Comparison of ENCODE assay signal across 21 cellular contexts in genomic region chr4:153974452-153974851, GRCh38.
DNase-seq lines count a peak whose midpoint lies in the region; ATAC-seq, FAIRE-seq and TF ChIP-seq lines count a peak whose summit lies in the region.
"Had no signal": no experiment of that assay in that cellular context is flagged by ENCODE, and none has a peak within 500 bp of the region (broad histone marks: within the 10 kb centered on the region; RNA-seq: fewer than 3 reads in every experiment).

No MANE protein-coding gene starts in this region.

- peaks cover 0 to 12% (median 3%) of the 10 kb centered on the region in 4 donors for H3K4me1 ChIP-seq in liver (ENCODE audit: control insufficient read depth in 4 of 4, insufficient read depth in 4 of 4, low read length in 3 of 4)
- H3K4me1 ChIP-seq in HepG2 (ENCODE audit: insufficient read depth, low read length): no peaks in the 10 kb centered on the region
- H3K4me1 ChIP-seq in HEK293 (ENCODE audit: control insufficient read depth, insufficient read depth, low read length): no peaks in the 10 kb centered on the region
- no peaks in the 10 kb centered on the region for H3K4me1 ChIP-seq in esophagus squamous epithelium
- H3K4me1 ChIP-seq in Peyer's patch: no peaks in the 10 kb centered on the region
- H3K4me1 ChIP-seq: BE2C, Caco-2 had no signal

- H3K36me3 ChIP-seq in liver (ENCODE audit: control insufficient read depth in 4 of 4, insufficient read depth in 3 of 4, low read depth in 1 of 4, low read length in 3 of 4) (no peaks in the 10 kb centered on the region), HepG2 (replicated peaks in 1 of 2; ENCODE audit: control insufficient read depth in 1 of 2, insufficient read depth in 2 of 2, low read length in 2 of 2) (no peaks in the 10 kb centered on the region), HEK293 (ENCODE audit: control insufficient read depth in 2 of 2, insufficient read depth in 1 of 2, low read length in 2 of 2) (no peaks in the 10 kb centered on the region), esophagus squamous epithelium (no peaks in the 10 kb centered on the region), Peyer's patch (no peaks in the 10 kb centered on the region)
- H3K36me3 ChIP-seq: BE2C had no signal

- H3K4me3 ChIP-seq in liver (ENCODE audit: low read depth in 1 of 3, low read length in 3 of 3): peak overlapping the region in 2 of 3 donors; percentile 23 to 64
- no peak overlapping the region for H3K4me3 ChIP-seq in HepG2 (replicated peaks in 1 of 3; ENCODE audit: insufficient read depth in 1 of 3, low read depth in 2 of 3, low read length in 3 of 3)
- H3K4me3 ChIP-seq in HEK293 (ENCODE audit: low read depth, low read length): no peak overlapping the region
- no peak overlapping the region for H3K4me3 ChIP-seq in esophagus squamous epithelium
- no peak overlapping the region for H3K4me3 ChIP-seq in Peyer's patch
- H3K4me3 ChIP-seq: BLaER1 treated with 17β-estradiol and CSF1 and Interleukin-3, amounts not matched to agents 10 nM and 100 nM had no signal

- DNase-seq in HepG2 (ENCODE audit: low spot score): no peak
- no peak for DNase-seq in left lobe of liver (ENCODE audit: low spot score)
- no peak for DNase-seq in NCI-H1436 treated with DMSO at 0.1 percent for 48 hours (lab: John Stamatoyannopoulos, UW)
- DNase-seq in esophagus squamous epithelium (lab: John Stamatoyannopoulos, UW): no peak
- no peak for DNase-seq in Peyer's patch
- DNase-seq: ACHN; BE2C; Caco-2; Calu3; CD4-positive, alpha-beta T cell; CD8-positive, alpha-beta T cell; DMS79 treated with DMSO at 0.1 percent for 48 hours; GF-D8 had no signal

- no peak overlapping the region for H3K9ac ChIP-seq in liver (ENCODE audit: low read depth in 1 of 2, low read length in 2 of 2)
- H3K9ac ChIP-seq in HepG2 (ENCODE audit: insufficient read depth, low read depth, low read length): no peak overlapping the region
- H3K9ac ChIP-seq: BLaER1 treated with 17β-estradiol and CSF1 and Interleukin-3, amounts not matched to agents 10 nM and 100 nM had no signal

- TF ChIP-seq CTCF in liver (IDR thresholded peaks at IDR 0.05; ENCODE audit: low read depth, low read length, missing input control) (no peak), HepG2 (CRISPR knock-in tag; IDR thresholded peaks at IDR 0.05) (no peak), HEK293 (tag by site-specific recombination; IDR thresholded peaks at IDR 0.05) (no peak), esophagus squamous epithelium (IDR thresholded peaks at IDR 0.05) (no peak), Peyer's patch (IDR thresholded peaks at IDR 0.05) (no peak)

- TF ChIP-seq RAD21 in liver (IDR thresholded peaks at IDR 0.05): no peak
- TF ChIP-seq RAD21 in HepG2 (CRISPR knock-in tag; IDR thresholded peaks at IDR 0.05): no peak

- H3K4me2 ChIP-seq in HepG2 (ENCODE audit: low read depth, low read length): no peak overlapping the region
- H3K4me2 ChIP-seq: BLaER1 treated with 17β-estradiol and CSF1 and Interleukin-3, amounts not matched to agents 10 nM and 100 nM had no signal

- in situ Hi-C loops in HepG2 (cut with HindIII; ENCODE audit: extremely low pct_ligation_motif_present, low pct_unique_long_range_greater_than_20kb): no loop called here

- no peak overlapping the region for H2AFZ ChIP-seq in HepG2 (ENCODE audit: low read length)

- FAIRE-seq in HepG2 (lab: Jason Lieb, UNC): no peak
- FAIRE-seq: D721Med, G401.6, GM12891 had no signal

- TF ChIP-seq EP300 in HepG2 (IDR thresholded peaks at IDR 0.05; ENCODE audit: low read depth in 2 of 2, low read length in 2 of 2): no peak
- no peak for TF ChIP-seq EP300 in HepG2 (CRISPR knock-in tag; IDR thresholded peaks at IDR 0.05; ENCODE audit: borderline replicate concordance)

- intact Hi-C loops in HepG2 (cut with micrococcal nuclease; ENCODE audit: unreplicated experiment) (no loop called here), esophagus squamous epithelium (cut with DNase I) (no loop called here)

- POLR2A ChIA-PET in HepG2 (lab: Yijun Ruan, JAX): no interaction called here
- POLR2A ChIA-PET in HEK293 (lab: Yijun Ruan, JAX): no interaction called here

- H3K27me3 ChIP-seq in liver (ENCODE audit: control insufficient read depth in 4 of 4, insufficient read depth in 4 of 4, low read length in 3 of 4): no peaks in the 10 kb centered on the region
- H3K27me3 ChIP-seq in HepG2 (ENCODE audit: control insufficient read depth in 1 of 2, insufficient read depth in 2 of 2, low read length in 2 of 2): no peaks in the 10 kb centered on the region
- no peaks in the 10 kb centered on the region for H3K27me3 ChIP-seq in esophagus squamous epithelium
- no peaks in the 10 kb centered on the region for H3K27me3 ChIP-seq in Peyer's patch
- H3K27me3 ChIP-seq: BE2C; BLaER1 treated with 17β-estradiol and CSF1 and Interleukin-3, amounts not matched to agents 10 nM and 100 nM had no signal

- H3K79me2 ChIP-seq in HepG2 (ENCODE audit: insufficient read depth, low read length): no peaks in the 10 kb centered on the region

- CTCF ChIA-PET in HepG2 (lab: Yijun Ruan, JAX; ENCODE audit: low intra/inter-chr PET ratio, low total read pairs) (no interaction called here), HEK293 (lab: Yijun Ruan, JAX) (interaction anchor here (0.7 kb wide), 1 partner anchor 81 kb away, joined by 3 read pairs; no protein-coding TSS in a partner anchor)

- H4K20me1 ChIP-seq in HepG2 (ENCODE audit: insufficient read depth, low read length): no peaks in the 10 kb centered on the region
- H4K20me1 ChIP-seq: BLaER1 treated with 17β-estradiol and CSF1 and Interleukin-3, amounts not matched to agents 10 nM and 100 nM had no signal

- H3K9me3 ChIP-seq in liver (ENCODE audit: control insufficient read depth in 4 of 4, low read length in 3 of 4) (peaks cover 2 to 5% (median 4%) of the 10 kb centered on the region in 4 donors), HepG2 (ENCODE audit: low read length) (peaks cover 25% of the 10 kb centered on the region), HEK293 (ENCODE audit: control insufficient read depth, insufficient read depth, low read depth, low read length) (no peaks in the 10 kb centered on the region), esophagus squamous epithelium (peaks cover 0 to 8% (median 7%) of the 10 kb centered on the region in 3 donors), Peyer's patch (peaks cover 0 to 7% (median 2%) of the 10 kb centered on the region in 4 donors)
- H3K9me3 ChIP-seq: BE2C, Caco-2 had no signal

- ATAC-seq in HepG2 (no peak), left lobe of liver (peak; percentile 34)
- ATAC-seq: CD8-positive, alpha-beta T cell had no signal

- TF ChIP-seq POLR2A in HepG2 (IDR thresholded peaks at IDR 0.05; ENCODE audit: insufficient read depth in 1 of 2, low read depth in 2 of 2, low read length in 2 of 2): no peak
- TF ChIP-seq POLR2A in esophagus squamous epithelium (IDR thresholded peaks at IDR 0.05): no peak
- no peak for TF ChIP-seq POLR2A in Peyer's patch (IDR thresholded peaks at IDR 0.05)

- H3K27ac ChIP-seq in liver (ENCODE audit: low read depth in 1 of 2, low read length in 2 of 2): no peak overlapping the region
- H3K27ac ChIP-seq in HepG2 (ENCODE audit: extremely low read length, insufficient read depth, low read length): no peak overlapping the region
- no peak overlapping the region for H3K27ac ChIP-seq in HEK293 (ENCODE audit: extremely low read depth, low read depth, low read length)
- H3K27ac ChIP-seq in esophagus squamous epithelium: no peak overlapping the region
- H3K27ac ChIP-seq in Peyer's patch: no peak overlapping the region
- H3K27ac ChIP-seq: 22Rv1; BLaER1 treated with 17β-estradiol and CSF1 and Interleukin-3, amounts not matched to agents 10 nM and 100 nM; C4-2B had no signal

- WGBS in liver: 71% methylated on average over 1 of the region's 1 CpG
- no CpG with 5 or more reads among the region's 1 CpG for WGBS in HepG2 (ENCODE audit: low lambda C conversion rate)
- WGBS in esophagus squamous epithelium, 2 donors: 75% methylated on average over 1 of the region's 1 CpG; no CpG with 5 or more reads in 1 of the 2 donors

- no TSS peak for BruUV-seq in HepG2 (replicated peaks; lab: Mats Ljungman, UMichigan)

TF ChIP-seq in liver, 16 proteins besides CTCF, POLR2A, EP300 and RAD21 (continues in another document):
- TF ChIP-seq NR2F2 (IDR thresholded peaks at IDR 0.05): no peak
- no peak for TF ChIP-seq FOXA1 (IDR thresholded peaks at IDR 0.05)
- TF ChIP-seq GABPA (IDR thresholded peaks at IDR 0.05 in 1 of 2, conservative IDR thresholded peaks at IDR 0.05 in 1 of 2): no peak
- no peak for TF ChIP-seq SP1 (IDR thresholded peaks at IDR 0.05)

TF ChIP-seq in HEK293, 187 proteins besides CTCF, POLR2A, EP300 and RAD21:
- TF ChIP-seq ZNF585B (tag by site-specific recombination; IDR thresholded peaks at IDR 0.05): peak; percentile 94
- TF ChIP-seq SETDB1 (IDR thresholded peaks at IDR 0.05; ENCODE audit: insufficient read length, low read length): peak; percentile 83
- TF ChIP-seq ZNF121 (tag by site-specific recombination; IDR thresholded peaks at IDR 0.05): no peak

Comparison
In these comparisons a context has a peak if more than half of its experiments do, and no peak if none do; other contexts are left out.
1. H3K4me3 ChIP-seq: peak in liver (2 of 3); none in HepG2 (0 of 3), HEK293 (single experiment), esophagus squamous epithelium (0 of 4) and Peyer's patch (0 of 4).